10 cellular contexts compared by ENCODE assay signal in the genomic region with DNA sequence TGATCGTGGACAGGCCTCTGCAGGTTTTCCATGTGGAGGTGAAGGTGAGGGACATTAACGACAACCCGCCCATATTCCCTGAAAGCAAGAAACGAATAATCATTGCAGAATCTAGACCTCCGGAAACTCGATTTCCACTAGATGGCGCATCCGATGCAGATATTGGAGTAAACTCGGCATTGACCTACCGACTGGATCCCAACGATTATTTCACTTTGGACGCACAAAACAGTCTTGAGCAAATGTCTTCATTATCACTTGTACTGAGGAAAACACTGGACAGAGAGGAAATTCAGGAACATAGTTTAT. TPM values are rescaled to one million over a fixed set of nuclear protein-coding genes. Genes with fewer than 3 reads are reported as not detected.
DNase-seq lines count a peak whose midpoint lies in the region; ATAC-seq and TF ChIP-seq lines count a peak whose summit lies in the region.
"Had no signal": no experiment of that assay in that cellular context is flagged by ENCODE, and none has a peak within 500 bp of the region (broad histone marks: within the 10 kb centered on the region; RNA-seq: fewer than 3 reads in every experiment).

No MANE protein-coding gene starts in this region.

- peaks cover 62% of the 10 kb centered on the region for H3K9me3 ChIP-seq in mucosa of descending colon

- H3K36me3 ChIP-seq in mucosa of descending colon (ENCODE audit: low read depth): no peaks in the 10 kb centered on the region

- TF ChIP-seq CTCF in NB4 (IDR thresholded peaks at IDR 0.05; ENCODE audit: low read depth, low read length) (peak; percentile 14), dorsolateral prefrontal cortex (IDR thresholded peaks at IDR 0.05 in 54 of 56, conservative IDR thresholded peaks at IDR 0.05 in 2 of 56; ENCODE audit: low read depth in 1 of 56, partially characterized antibody in 56 of 56) (peak in 40 of 56 donors; percentile 9 to 54 (median 36)), mucosa of descending colon (IDR thresholded peaks at IDR 0.05) (no peak)

- no peak for TF ChIP-seq POLR2A in NB4 (IDR thresholded peaks at IDR 0.05; ENCODE audit: extremely low read depth, insufficient read length)

- intact Hi-C loops in dorsolateral prefrontal cortex (cut with DNase I) (loop anchor here (1.0 to 5.0 kb wide), 2 partner anchors 158 to 160 kb away; no protein-coding TSS in a partner anchor), mucosa of descending colon (cut with DNase I, micrococcal nuclease) (no loop called here)

- no peaks in the 10 kb centered on the region for H3K4me1 ChIP-seq in mucosa of descending colon (ENCODE audit: low read depth)

- no peaks in the 10 kb centered on the region for H3K27me3 ChIP-seq in dorsolateral prefrontal cortex

- no peak overlapping the region for H3K27ac ChIP-seq in dorsolateral prefrontal cortex

- no peak overlapping the region for H3K4me3 ChIP-seq in NB4 (ENCODE audit: low read depth, low read length)
- peak overlapping the region in 55 of 59 donors; percentile 15 to 67 (median 42) for H3K4me3 ChIP-seq in dorsolateral prefrontal cortex
- no peak overlapping the region for H3K4me3 ChIP-seq in mucosa of descending colon

- ATAC-seq in mucosa of descending colon: no peak
- ATAC-seq: activated CD4-positive, CD25-positive, alpha-beta regulatory T cell treated with anti-CD3 and anti-CD28 coated beads, Interleukin-2, amount 50 U/mL, for 24 hours had no signal

- DNase-seq in DMS53 treated with DMSO at 0.1 percent for 48 hours (lab: John Stamatoyannopoulos, UW; ENCODE audit: unreplicated experiment) (peak; percentile 73), NB4 (ENCODE audit: low read depth) (peak; percentile 28), dorsolateral prefrontal cortex (no peak), myocyte (ENCODE audit: low read depth) (peak; percentile 0), NCI-H146 treated with DMSO at 0.1 percent for 48 hours (lab: John Stamatoyannopoulos, UW; ENCODE audit: unreplicated experiment) (no peak), NCI-H2227 treated with DMSO at 0.1 percent for 48 hours (lab: John Stamatoyannopoulos, UW) (no peak), mucosa of descending colon (no peak), NCI-H2171 treated with DMSO at 0.1 percent for 48 hours (lab: John Stamatoyannopoulos, UW) (no peak)
- DNase-seq: NCI-H2081 had no signal

RNA-seq across cellular contexts. Expression of gene PCDHA13, which starts 0.6 kb away (rescaled TPM):
- 1 to 10 TPM; 2.4 to 8.2 (median 5.0) TPM for total RNA-seq in dorsolateral prefrontal cortex
- total RNA-seq in myocyte: 0.05 TPM in 1 of 2 replicates, not detected in the other
- polyA plus RNA-seq in myocyte (2012): not detected
- under 1 TPM in 2 of 3 donors, not detected in 1; 0.23 to 0.32 TPM for total RNA-seq in mucosa of descending colon

RNA-seq across cellular contexts. Expression of gene PCDHA12, which starts 7.4 kb away (rescaled TPM):
- total RNA-seq in dorsolateral prefrontal cortex: 1 to 10 TPM; 3.1 to 8.8 (median 5.4) TPM
- total RNA-seq in myocyte: 0.03 and 0.16 TPM in 2 replicates
- polyA plus RNA-seq in myocyte (2012): not detected
- total RNA-seq in mucosa of descending colon: under 1 TPM in 2 of 3 donors, not detected in 1; 0.14 to 0.41 TPM

RNA-seq across cellular contexts. Expression of gene PCDHA11, which starts 13.8 kb away (rescaled TPM):
- total RNA-seq in dorsolateral prefrontal cortex (10 to 100 TPM in 5 of 120 experiments, 1 to 10 TPM in 115; 3.6 to 14.6 (median 6.6) TPM), myocyte (0.13 and 0.26 TPM in 2 replicates), mucosa of descending colon (under 1 TPM in 2 of 3 donors, not detected in 1; 0.19 to 0.58 TPM)
- not detected for polyA plus RNA-seq in myocyte (2012)

RNA-seq across cellular contexts. Expression of gene PCDHA10, which starts 26.8 kb away (rescaled TPM):
- total RNA-seq in dorsolateral prefrontal cortex: 10 to 100 TPM in 47 of 120 experiments, 1 to 10 TPM in 73; 1.8 to 16.9 (median 9.4) TPM
- 0.03 and 0.05 TPM in 2 replicates for total RNA-seq in myocyte
- 0.06 TPM for polyA plus RNA-seq in myocyte (2012)
- total RNA-seq in mucosa of descending colon: under 1 TPM; 0.27 to 0.47 (median 0.29) TPM

RNA-seq across cellular contexts. Expression of gene PCDHA9, which starts 34.4 kb away (rescaled TPM):
- total RNA-seq in dorsolateral prefrontal cortex (1 to 10 TPM in 118 of 120 experiments, not detected in 2; 1.5 to 9.2 (median 4.3) TPM), myocyte (under 0.01 and 0.03 TPM in 2 replicates), mucosa of descending colon (under 1 TPM in 2 of 3 donors, not detected in 1; 0.16 to 0.17 TPM)
- polyA plus RNA-seq in myocyte (2012): 0.04 TPM

Comparison
In these comparisons a context has a peak if more than half of its experiments do, and no peak if none do; other contexts are left out.
1. DNase-seq: peak in DMS53 treated with DMSO at 0.1 percent for 48 hours (single experiment), NB4 (single experiment) and myocyte (single experiment); none in dorsolateral prefrontal cortex (0 of 10), NCI-H146 treated with DMSO at 0.1 percent for 48 hours (single experiment), NCI-H2227 treated with DMSO at 0.1 percent for 48 hours (single experiment), mucosa of descending colon (0 of 3) and NCI-H2171 treated with DMSO at 0.1 percent for 48 hours (single experiment).
2. H3K4me3 ChIP-seq: peak in dorsolateral prefrontal cortex (55 of 59); none in NB4 (single experiment) and mucosa of descending colon (single experiment).
3. intact Hi-C loops: an anchor here in dorsolateral prefrontal cortex (1.0 to 5.0 kb wide); none called in mucosa of descending colon.